In the genomic region with DNA sequence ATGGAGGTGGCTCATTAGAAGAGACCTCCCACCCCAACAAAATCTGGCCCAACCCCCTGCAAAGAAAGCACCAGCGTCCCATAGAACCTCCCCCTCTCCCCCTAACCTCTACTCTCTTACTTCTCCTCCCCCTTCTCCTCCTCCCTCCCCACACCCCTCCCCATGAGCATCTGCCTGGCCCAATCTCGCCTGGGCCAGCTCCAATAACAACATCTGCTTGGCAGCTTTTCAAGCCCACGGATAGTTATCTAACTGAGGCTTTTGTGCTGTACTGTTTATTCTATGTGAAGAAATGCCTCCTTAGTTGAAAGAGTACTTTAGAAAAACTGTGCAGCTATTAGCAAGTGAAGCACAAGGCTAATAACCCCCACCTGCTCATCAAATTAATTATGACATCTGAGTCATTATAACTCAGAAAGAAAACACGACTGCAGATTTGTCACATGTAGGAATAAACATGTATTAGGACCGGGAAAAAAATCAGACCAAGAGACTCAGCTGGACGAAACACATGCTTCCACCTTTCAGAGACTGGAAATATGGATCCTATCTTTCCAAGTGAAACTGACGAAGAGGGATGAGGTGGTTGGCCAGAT, we compare ENCODE assay signal across 8 cellular contexts. TPM values are rescaled to one million over a fixed set of nuclear protein-coding genes. Genes with fewer than 3 reads are reported as not detected.
A peak's percentile ranks its signal among the peaks of the same experiment; 100 is the strongest.
DNase-seq lines count a peak whose midpoint lies in the region; ATAC-seq and TF ChIP-seq lines count a peak whose summit lies in the region.

No MANE protein-coding gene starts in this region.

- ATAC-seq in GM21529 (IDR thresholded peaks at IDR 0.05; ENCODE audit: unreplicated experiment) (no peak), HG02798 (IDR thresholded peaks at IDR 0.05; ENCODE audit: poor library complexity, unreplicated experiment) (no peak)

- H3K4me3 Mint-ChIP-seq in glutamatergic neuron (ENCODE audit: unreplicated experiment), result no peak overlapping the region

- peaks cover 33% of the 10 kb centered on the region for H3K4me1 Mint-ChIP-seq in glutamatergic neuron (ENCODE audit: low read depth, unreplicated experiment)

- peak overlapping the region; percentile 60 for H3K27ac Mint-ChIP-seq in glutamatergic neuron (ENCODE audit: unreplicated experiment)

- H3K36me3 Mint-ChIP-seq in glutamatergic neuron (ENCODE audit: unreplicated experiment), result no peaks in the 10 kb centered on the region

- TF ChIP-seq CTCF in glutamatergic neuron (IDR thresholded peaks at IDR 0.05; ENCODE audit: partially characterized antibody, unreplicated experiment), result no peak

- DNase-seq in HT1080 (ENCODE audit: low read depth) (peak; percentile 54), SHP77 (lab: John Stamatoyannopoulos, UW) (peak; percentile 67 to 69), glutamatergic neuron (peak; percentile 27), renal cortical epithelial cell (ENCODE audit: low read depth) (peak; percentile 49), NCI-H526 (lab: John Stamatoyannopoulos, UW) (no peak), cerebellar cortex (ENCODE audit: low spot score) (no peak)

- peaks cover 2% of the 10 kb centered on the region for H3K9me3 Mint-ChIP-seq in glutamatergic neuron (ENCODE audit: unreplicated experiment)

- no peaks in the 10 kb centered on the region for H3K27me3 Mint-ChIP-seq in glutamatergic neuron (ENCODE audit: unreplicated experiment)

RNA-seq across cellular contexts. Expression of gene NFIB, which starts 42.8 kb away (rescaled TPM):
- 8.8 and 10.9 TPM in 2 replicates for total RNA-seq in HT1080 (2014; rRNA removed; shearing (Covaris generic))
- 8.6 and 9.6 TPM in 2 replicates for polyA plus RNA-seq in HT1080 (2015; cell fraction: cytosol; rRNA removed)
- 9.4 and 13.5 TPM in 2 replicates for polyA plus RNA-seq in HT1080 (2015; cell fraction: nucleus; rRNA removed)
- 1.5 TPM for total RNA-seq in glutamatergic neuron (ENCODE audit: unreplicated experiment)
- 13.7 and 38.5 TPM in 2 replicates for total RNA-seq in renal cortical epithelial cell

Comparison
In these comparisons a context has a peak if more than half of its experiments do, and no peak if none do; other contexts are left out.
1. DNase-seq: peak in HT1080 (single experiment), SHP77 (2 of 2), glutamatergic neuron (single experiment) and renal cortical epithelial cell (single experiment); none in NCI-H526 (0 of 2) and cerebellar cortex (single experiment).